In the genomic region with DNA sequence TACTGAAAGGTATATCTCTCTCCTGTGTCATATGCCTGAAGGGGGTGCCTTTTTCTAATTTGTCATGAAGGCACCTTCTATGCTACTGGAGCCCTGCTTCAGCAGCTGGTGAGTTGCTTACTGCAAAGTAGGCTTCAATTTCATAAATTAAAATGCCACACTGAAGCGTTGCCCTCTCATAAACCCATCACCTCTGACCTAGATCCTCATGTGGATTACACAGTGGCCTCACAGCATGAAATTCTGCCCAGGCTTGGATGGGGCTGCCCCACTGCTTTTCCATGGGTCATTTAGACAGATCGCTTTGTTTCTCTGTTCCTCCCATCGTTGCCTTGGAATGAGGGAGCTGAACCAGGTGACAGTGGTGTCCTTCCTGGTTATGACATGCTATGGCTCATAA, we compare ENCODE assay signal across 25 cellular contexts.
A peak's percentile ranks its signal among the peaks of the same experiment; 100 is the strongest.
DNase-seq lines count a peak whose midpoint lies in the region; ATAC-seq and TF ChIP-seq lines count a peak whose summit lies in the region.
"Had no signal": no experiment of that assay in that cellular context is flagged by ENCODE, and none has a peak within 500 bp of the region (broad histone marks: within the 10 kb centered on the region; RNA-seq: fewer than 3 reads in every experiment).

No MANE protein-coding gene starts in this region.

- H3K27ac ChIP-seq in dorsolateral prefrontal cortex, result peak overlapping the region in 32 of 59 donors; percentile 9 to 96 (median 45)
- H3K27ac ChIP-seq: BLaER1 treated with 17β-estradiol and CSF1 and Interleukin-3, amounts not matched to agents 10 nM and 100 nM; HL-60; SJSA1 had no signal

- H3K27me3 ChIP-seq in dorsolateral prefrontal cortex, result no peaks in the 10 kb centered on the region
- H3K27me3 ChIP-seq: BLaER1 treated with 17β-estradiol and CSF1 and Interleukin-3, amounts not matched to agents 10 nM and 100 nM; SJSA1 had no signal

- no peak for TF ChIP-seq POLR2A in lower leg skin (IDR thresholded peaks at IDR 0.05)

- WGBS in lower leg skin, 2 donors, result 67 to 75% methylated on average over 3 of the region's 3 CpGs

- intact Hi-C loops in dorsolateral prefrontal cortex (cut with DNase I), result no loop called here
- intact Hi-C loops in lower leg skin (cut with DNase I; ENCODE audit: low total_unique reads), result no loop called here

- ATAC-seq in left lobe of liver, result peak; percentile 40
- ATAC-seq: GM23338, PC-3, Right ventricle myocardium inferior had no signal

- no peak overlapping the region for H3K4me3 ChIP-seq in dorsolateral prefrontal cortex
- H3K4me3 ChIP-seq in lower leg skin (ENCODE audit: low read depth, poor library complexity, severe bottlenecking), result no peak overlapping the region
- H3K4me3 ChIP-seq: BLaER1 treated with 17β-estradiol and CSF1 and Interleukin-3, amounts not matched to agents 10 nM and 100 nM; GM23338; HAP-1; SJSA1 had no signal

- peak; percentile 36 for DNase-seq in HCEC 1CT
- DNase-seq in NCI-H69 (lab: John Stamatoyannopoulos, UW), result peak; percentile 14
- no peak for DNase-seq in dorsolateral prefrontal cortex
- DNase-seq in left lobe of liver (ENCODE audit: low spot score), result no peak
- DNase-seq in lower leg skin (ENCODE audit: low spot score in 2 of 2), result no peak
- DNase-seq in stimulated activated naive CD4-positive, alpha-beta T cell (lab: John Stamatoyannopoulos, UW), result no peak
- DNase-seq in COLO829 (ENCODE audit: low spot score), result no peak
- DNase-seq: AML-193; CD4-positive, alpha-beta T cell; COR-L47; DMS53; Karpas-422; NCI-H187; NCI-H2081 treated with DMSO at 0.1 percent for 48 hours; NCI-H2171 treated with DMSO at 0.1 percent for 48 hours; NCI-H345; NCI-H510A treated with DMSO at 0.1 percent for 48 hours; NCI-H774; PC-3 had no signal

- no peak for TF ChIP-seq CTCF in dorsolateral prefrontal cortex (IDR thresholded peaks at IDR 0.05 in 54 of 56, conservative IDR thresholded peaks at IDR 0.05 in 2 of 56; ENCODE audit: low read depth in 1 of 56, partially characterized antibody in 56 of 56)
- TF ChIP-seq CTCF in lower leg skin (IDR thresholded peaks at IDR 0.05), result no peak

Comparison
In these comparisons a context has a peak if more than half of its experiments do, and no peak if none do; other contexts are left out.
1. DNase-seq: peak in HCEC 1CT (single experiment) and NCI-H69 (single experiment); none in dorsolateral prefrontal cortex (0 of 10), left lobe of liver (single experiment), lower leg skin (0 of 2), stimulated activated naive CD4-positive, alpha-beta T cell (0 of 6) and COLO829 (single experiment).